In the genomic region with DNA sequence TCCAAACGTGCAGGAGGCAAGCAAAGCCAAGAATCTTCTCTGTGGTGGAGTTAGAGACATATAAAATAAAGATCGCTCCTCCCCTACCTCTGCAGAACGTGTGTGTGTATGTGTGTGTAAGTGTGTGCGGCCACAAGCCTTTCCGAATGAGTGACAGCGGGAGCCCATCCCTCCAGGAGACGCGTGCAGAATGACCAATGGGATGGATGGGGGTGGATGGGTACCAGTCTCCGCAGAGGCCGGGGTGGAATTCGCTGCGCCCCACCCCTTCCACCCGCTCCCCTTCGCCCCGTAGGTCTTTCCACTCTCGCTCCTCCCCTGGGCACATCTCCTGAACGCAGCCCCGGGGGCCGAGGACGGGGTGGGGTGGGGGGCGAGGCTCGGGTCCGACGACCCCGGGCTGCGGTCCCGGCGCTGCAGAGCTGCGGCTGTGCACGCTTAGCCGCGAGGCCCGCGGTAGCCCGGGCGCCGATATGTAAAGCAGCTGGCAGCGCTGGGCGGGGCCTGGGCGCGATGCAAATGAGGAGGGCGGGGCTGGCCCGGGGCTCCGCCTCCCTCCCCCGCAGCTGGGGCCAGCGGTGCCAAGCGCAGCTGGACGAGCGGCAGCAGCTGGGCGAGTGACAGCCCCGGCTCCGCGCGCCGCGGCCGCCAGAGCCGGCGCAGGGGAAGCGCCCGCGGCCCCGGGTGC, we compare ENCODE assay signal across 8 cellular contexts. TPM values are rescaled to one million over a fixed set of nuclear protein-coding genes. Genes with fewer than 3 reads are reported as not detected.
A peak's percentile ranks its signal among the peaks of the same experiment; 100 is the strongest.
DNase-seq lines count a peak whose midpoint lies in the region; ATAC-seq and TF ChIP-seq lines count a peak whose summit lies in the region.

A gene (plus strand): TSS at position 594 of the 688 bp plus-strand sequence.

- H3K4me1 ChIP-seq in ES-I3 (ENCODE audit: insufficient read depth, low read length) (peaks cover 5% of the 10 kb centered on the region; the same call in 1 of the 2 replicates), left lung (peaks cover 0 to 27% of the 10 kb centered on the region in 2 donors)

- peak within 1 kb of the TSS; percentile 61; the same call in 1 of the 2 replicates for H3K9ac ChIP-seq in ES-I3 (ENCODE audit: low read depth, low read length)

- peak within 1 kb of the TSS; percentile 57 for H3K4me3 Mint-ChIP-seq in chondrocyte (ENCODE audit: unreplicated experiment)

- peaks cover 61% of the 10 kb centered on the region for H3K27me3 Mint-ChIP-seq in chondrocyte (ENCODE audit: low read depth)

- H3K27ac ChIP-seq in left lung = peak within 1 kb of the TSS in 1 of 2 donors; percentile 90

- H3K36me3 ChIP-seq in ES-I3 (ENCODE audit: insufficient read depth, low read length) (no peaks in the 10 kb centered on the region), MG63 (no peaks in the 10 kb centered on the region), left lung (no peaks in the 10 kb centered on the region)

- no peaks in the 10 kb centered on the region for H3K9me3 ChIP-seq in ES-I3 (ENCODE audit: control insufficient read depth, insufficient read depth, low read length)
- H3K9me3 ChIP-seq in MG63 = no peaks in the 10 kb centered on the region
- H3K9me3 ChIP-seq in left lung = peaks cover 0 to under 1% of the 10 kb centered on the region in 2 donors

- DNase-seq in MG63 (peak; percentile 62), chondrocyte (ENCODE audit: low spot score) (no peak), left lung (peak; percentile 87 to 98), amniotic stem cell (lab: John Stamatoyannopoulos, UW) (no peak)
- peak; percentile 83 for DNase-seq in activated CD4-positive, alpha-beta T cell treated with anti-CD3 and anti-CD28 coated beads for 1 hour
- DNase-seq in stimulated activated CD4-positive, alpha-beta T cell treated with anti-CD3 and anti-CD28 coated beads, Interleukin-2, amount 100 ng/mL, for 48 hours = peak; percentile 90 to 92

- H3K4me3 ChIP-seq in MG63 (no peak within 1 kb of the TSS), left lung (peak within 1 kb of the TSS; percentile 28 to 69)

- TF ChIP-seq CTCF in chondrocyte (IDR thresholded peaks at IDR 0.05) (no peak), left lung (IDR thresholded peaks at IDR 0.05) (no peak)

- no peak within 1 kb of the TSS for H3K27ac Mint-ChIP-seq in chondrocyte (ENCODE audit: unreplicated experiment)

- peaks cover 9% of the 10 kb centered on the region for H3K9me3 Mint-ChIP-seq in chondrocyte (ENCODE audit: low read depth)

- intact Hi-C loops in left lung (cut with DNase I) = no loop called here

- peaks cover 10% of the 10 kb centered on the region for H3K4me1 Mint-ChIP-seq in chondrocyte (ENCODE audit: low read depth)

- peaks cover 43% of the 10 kb centered on the region for H3K27me3 ChIP-seq in MG63
- H3K27me3 ChIP-seq in left lung = peaks cover 0 to 44% of the 10 kb centered on the region in 2 donors

- no peaks in the 10 kb centered on the region for H3K36me3 Mint-ChIP-seq in chondrocyte (ENCODE audit: low read depth)

- ATAC-seq in GM21576 (IDR thresholded peaks at IDR 0.05; ENCODE audit: unreplicated experiment) (peak; percentile 73), left lung (peak; percentile 95)

RNA-seq across cellular contexts. Expression of the gene that starts here (rescaled TPM):
- 0.02 TPM in 1 of 2 replicates, not detected in the other for total RNA-seq in MG63 (2014; rRNA removed; shearing (Covaris generic); ENCODE audit: low replicate concordance)
- total RNA-seq in chondrocyte = not detected in 3 replicates
- 10 to 100 TPM; 13.5 to 41.8 TPM for total RNA-seq in left lung

Comparison
In these comparisons a context has a peak if more than half of its experiments do, and no peak if none do; other contexts are left out.
1. RNA of the gene that starts here (total RNA-seq): 13.5 to 41.8 TPM in left lung; 0.02 TPM in MG63 and not detected in chondrocyte; every median in the first group is over 10 times any median in the second.
2. Peak in DNase-seq in MG63; RNA of the gene not detected or under 1 TPM.
3. DNase-seq: peak in activated CD4-positive, alpha-beta T cell treated with anti-CD3 and anti-CD28 coated beads for 1 hour (single experiment), left lung (2 of 2) and stimulated activated CD4-positive, alpha-beta T cell treated with anti-CD3 and anti-CD28 coated beads, Interleukin-2, amount 100 ng/mL, for 48 hours (2 of 2); none in chondrocyte (single experiment) and amniotic stem cell (single experiment).